Comparison of ENCODE assay signal across 7 cellular contexts in genomic region chr10:75294866-75295692, GRCh38. TPM values are rescaled to one million over a fixed set of nuclear protein-coding genes. Genes with fewer than 3 reads are reported as not detected.
A peak's percentile ranks its signal among the peaks of the same experiment; 100 is the strongest.
DNase-seq lines count a peak whose midpoint lies in the region; ATAC-seq and TF ChIP-seq lines count a peak whose summit lies in the region.

No MANE protein-coding gene starts in this region.

- peak; percentile 88 for ATAC-seq in GM18505 (IDR thresholded peaks at IDR 0.05; ENCODE audit: unreplicated experiment)
- peak; percentile 69 for ATAC-seq in HG03095 (IDR thresholded peaks at IDR 0.05; ENCODE audit: unreplicated experiment)
- ATAC-seq in right lobe of liver, result peak; percentile 86 to 89 (median 88)

- no peak for TF ChIP-seq POLR2A in GM18505 (IDR thresholded peaks at IDR 0.05; ENCODE audit: borderline replicate concordance, extremely low read depth, insufficient read depth, insufficient read length)
- TF ChIP-seq POLR2A in right lobe of liver (IDR thresholded peaks at IDR 0.05), result peak; percentile 31

- no peaks in the 10 kb centered on the region for H3K9me3 ChIP-seq in right lobe of liver

- peak; percentile 50 for DNase-seq in NCI-H460 (ENCODE audit: extremely low read depth, low read depth)
- DNase-seq in activated CD4-positive, alpha-beta memory T cell treated with anti-CD3 and anti-CD28 coated beads for 36 hours, result peak; percentile 87
- peak in 9 of 10 donors; percentile 17 to 68 (median 60) for DNase-seq in dorsolateral prefrontal cortex
- DNase-seq in right lobe of liver, result peak; percentile 68 to 72 (median 70)
- peak; percentile 74 for DNase-seq in stimulated activated CD4-positive, alpha-beta T cell treated with anti-CD3 and anti-CD28 coated beads, Interleukin-4, amount 100 ng/mL, for 24 hours

- H3K4me1 Mint-ChIP-seq in activated CD4-positive, alpha-beta memory T cell treated with anti-CD3 and anti-CD28 coated beads for 36 hours (ENCODE audit: low read depth), result peaks cover 5% of the 10 kb centered on the region

- H3K27me3 ChIP-seq in dorsolateral prefrontal cortex (no peaks in the 10 kb centered on the region), right lobe of liver (no peaks in the 10 kb centered on the region)

- TF ChIP-seq CTCF in dorsolateral prefrontal cortex (IDR thresholded peaks at IDR 0.05 in 54 of 56, conservative IDR thresholded peaks at IDR 0.05 in 2 of 56; ENCODE audit: low read depth in 1 of 56, partially characterized antibody in 56 of 56) (peak in 15 of 56 donors; percentile 9 to 42 (median 21)), right lobe of liver (IDR thresholded peaks at IDR 0.05) (peak; percentile 20 to 34 (median 29))

- POLR2A ChIA-PET in activated CD4-positive, alpha-beta memory T cell treated with anti-CD3 and anti-CD28 coated beads for 36 hours (lab: Charles Lee), result no interaction called here

- no peaks in the 10 kb centered on the region for H3K4me1 ChIP-seq in right lobe of liver

- H3K27ac ChIP-seq in dorsolateral prefrontal cortex (peak overlapping the region in 56 of 59 donors; percentile 34 to 93 (median 78)), right lobe of liver (peak overlapping the region; percentile 70 to 88 (median 76))

- H3K36me3 ChIP-seq in right lobe of liver, result no peaks in the 10 kb centered on the region

- H3K27me3 Mint-ChIP-seq in activated CD4-positive, alpha-beta memory T cell treated with anti-CD3 and anti-CD28 coated beads for 36 hours, result peaks cover 9% of the 10 kb centered on the region

- CTCF ChIA-PET in activated CD4-positive, alpha-beta memory T cell treated with anti-CD3 and anti-CD28 coated beads for 36 hours (lab: Charles Lee), result interaction anchor here (0.6 to 2.0 kb wide), 7 partner anchors 8 to 795 kb away, joined by 3 to 4 read pairs (median 4); partner anchors contain the start of gene COMTD1

- H3K4me3 Mint-ChIP-seq in activated CD4-positive, alpha-beta memory T cell treated with anti-CD3 and anti-CD28 coated beads for 36 hours, result peak overlapping the region; percentile 46

- H3K4me3 ChIP-seq in dorsolateral prefrontal cortex, result peak overlapping the region; percentile 54 to 84 (median 68)
- peak overlapping the region; percentile 49 to 63 (median 59) for H3K4me3 ChIP-seq in right lobe of liver

- peaks cover 5% of the 10 kb centered on the region for H3K9me3 Mint-ChIP-seq in activated CD4-positive, alpha-beta memory T cell treated with anti-CD3 and anti-CD28 coated beads for 36 hours

- intact Hi-C loops in activated CD4-positive, alpha-beta memory T cell treated with anti-CD3 and anti-CD28 coated beads for 36 hours (cut with micrococcal nuclease), result loop anchor here (5.0 kb wide), 1 partner anchor 107 kb away; the partner anchor contains the start of gene ZNF503
- intact Hi-C loops in dorsolateral prefrontal cortex (cut with DNase I) (no loop called here), right lobe of liver (cut with DNase I) (no loop called here)

- H3K36me3 Mint-ChIP-seq in activated CD4-positive, alpha-beta memory T cell treated with anti-CD3 and anti-CD28 coated beads for 36 hours, result no peaks in the 10 kb centered on the region

- no peak overlapping the region for H3K27ac Mint-ChIP-seq in activated CD4-positive, alpha-beta memory T cell treated with anti-CD3 and anti-CD28 coated beads for 36 hours

- WGBS in right lobe of liver (ENCODE audit: insufficient coverage, low coverage, low lambda C conversion rate, missing lambda C conversion rate), result 6% methylated on average over 9 of the region's 56 CpGs

RNA-seq across cellular contexts. Expression of gene COMTD1, which starts 59.3 kb away (rescaled TPM):
- 27.2 and 31.7 TPM in 2 replicates for total RNA-seq in NCI-H460 (2014; rRNA removed; shearing (Covaris generic))
- polyA plus RNA-seq in NCI-H460 (2014; cell fraction: nucleus; rRNA removed), result 385 and 421 TPM in 2 replicates
- 10 to 100 TPM; 40.0 to 41.3 TPM for total RNA-seq in activated CD4-positive, alpha-beta memory T cell treated with anti-CD3 and anti-CD28 coated beads for 36 hours
- total RNA-seq in dorsolateral prefrontal cortex, result 10 to 100 TPM in 65 of 120 experiments, 1 to 10 TPM in 55; 3.0 to 19.0 (median 10.2) TPM
- 10 to 100 TPM; 14.3 to 88.7 (median 22.1) TPM for total RNA-seq in right lobe of liver

Comparison
In these comparisons a context has a peak if more than half of its experiments do, and no peak if none do; other contexts are left out.
1. Peak in every context shown above with its lines: DNase-seq, ATAC-seq, H3K4me3 ChIP-seq and H3K27ac ChIP-seq.